ENCODE assay signal across 8 cellular contexts in genomic region chr2:54557211-54557600, GRCh38.
DNase-seq lines count a peak whose midpoint lies in the region; ATAC-seq and TF ChIP-seq lines count a peak whose summit lies in the region.

No MANE protein-coding gene starts in this region.

- peaks cover 13% of the 10 kb centered on the region; the same call in 1 of the 2 replicates for H3K4me1 ChIP-seq in iPS-20b (ENCODE audit: insufficient read depth, low read length)

- H3K9ac ChIP-seq in iPS-20b (ENCODE audit: low read depth, low read length), result peak overlapping the region; percentile 99

- H3K4me1 Mint-ChIP-seq in activated naive CD8-positive, alpha-beta T cell (ENCODE audit: low read depth), result peaks cover 57% of the 10 kb centered on the region
- peaks cover 43% of the 10 kb centered on the region for H3K4me1 Mint-ChIP-seq in stimulated activated effector memory CD8-positive, alpha-beta T cell treated with anti-CD3 and anti-CD28 coated beads, Interleukin-12 subunit alpha, Interleukin-12 subunit beta, amount 100 ng/mL, for 72 hours

- no peaks in the 10 kb centered on the region for H3K36me3 Mint-ChIP-seq in activated naive CD8-positive, alpha-beta T cell
- H3K36me3 Mint-ChIP-seq in stimulated activated effector memory CD8-positive, alpha-beta T cell treated with anti-CD3 and anti-CD28 coated beads, Interleukin-12 subunit alpha, Interleukin-12 subunit beta, amount 100 ng/mL, for 72 hours, result peaks cover 2% of the 10 kb centered on the region

- in situ Hi-C loops in ACHN (cut with HindIII; ENCODE audit: low pct_ligation_motif_present, low pct_unique_long_range_greater_than_20kb, low sequenced_read_pairs), result no loop called here

- peak overlapping the region; percentile 72 for H3K27ac ChIP-seq in iPS-20b (ENCODE audit: low read length)

- TF ChIP-seq CTCF in GM20000 (IDR thresholded peaks at IDR 0.05; ENCODE audit: extremely low read depth, missing control alignments), result no peak

- peak overlapping the region; percentile 85 for H3K4me3 ChIP-seq in iPS-20b (ENCODE audit: low read length)

- no peaks in the 10 kb centered on the region for H3K9me3 ChIP-seq in iPS-20b (ENCODE audit: insufficient read depth, low read depth, low read length)

- peak; percentile 20 for DNase-seq in NCI-H82 (lab: John Stamatoyannopoulos, UW)
- no peak for DNase-seq in NCI-H82 treated with DMSO at 0.1 percent for 48 hours (lab: John Stamatoyannopoulos, UW; ENCODE audit: unreplicated experiment)
- no peak for DNase-seq in stimulated activated effector memory CD8-positive, alpha-beta T cell treated with anti-CD3 and anti-CD28 coated beads, Interleukin-12 subunit alpha, Interleukin-12 subunit beta, amount 100 ng/mL, for 72 hours (ENCODE audit: low spot score in 2 of 2)
- DNase-seq in GM20000 (ENCODE audit: low spot score), result no peak
- DNase-seq in kidney glomerular epithelial cell (lab: John Stamatoyannopoulos, UW), result no peak
- DNase-seq in ACHN, result no peak

- H3K4me3 Mint-ChIP-seq in activated naive CD8-positive, alpha-beta T cell, result peak overlapping the region; percentile 81
- peak overlapping the region; percentile 88 for H3K4me3 Mint-ChIP-seq in stimulated activated effector memory CD8-positive, alpha-beta T cell treated with anti-CD3 and anti-CD28 coated beads, Interleukin-12 subunit alpha, Interleukin-12 subunit beta, amount 100 ng/mL, for 72 hours

- peak overlapping the region; percentile 79 for H3K27ac Mint-ChIP-seq in activated naive CD8-positive, alpha-beta T cell
- peak overlapping the region; percentile 97 for H3K27ac Mint-ChIP-seq in stimulated activated effector memory CD8-positive, alpha-beta T cell treated with anti-CD3 and anti-CD28 coated beads, Interleukin-12 subunit alpha, Interleukin-12 subunit beta, amount 100 ng/mL, for 72 hours

- no peaks in the 10 kb centered on the region for H3K27me3 ChIP-seq in iPS-20b (ENCODE audit: insufficient read depth, low read length)

- H3K36me3 ChIP-seq in iPS-20b (ENCODE audit: insufficient read depth, low read depth, low read length), result no peaks in the 10 kb centered on the region

- H3K9me3 Mint-ChIP-seq in activated naive CD8-positive, alpha-beta T cell (ENCODE audit: low read depth), result no peaks in the 10 kb centered on the region
- H3K9me3 Mint-ChIP-seq in stimulated activated effector memory CD8-positive, alpha-beta T cell treated with anti-CD3 and anti-CD28 coated beads, Interleukin-12 subunit alpha, Interleukin-12 subunit beta, amount 100 ng/mL, for 72 hours, result no peaks in the 10 kb centered on the region

- no peaks in the 10 kb centered on the region for H3K27me3 Mint-ChIP-seq in activated naive CD8-positive, alpha-beta T cell

- no peak for ATAC-seq in stimulated activated effector memory CD8-positive, alpha-beta T cell treated with anti-CD3 and anti-CD28 coated beads, Interleukin-12 subunit alpha, Interleukin-12 subunit beta, amount 100 ng/mL, for 72 hours
